ENCODE assay signal across 8 cellular contexts in genomic region chr14:76152333-76152681, GRCh38. TPM values are rescaled to one million over a fixed set of nuclear protein-coding genes. Genes with fewer than 3 reads are reported as not detected.
DNase-seq lines count a peak whose midpoint lies in the region; ATAC-seq and TF ChIP-seq lines count a peak whose summit lies in the region.

No MANE protein-coding gene starts in this region.

- peaks cover 38 to 43% of the 10 kb centered on the region in 2 donors for H3K4me1 ChIP-seq in thyroid gland

- peaks cover 2% of the 10 kb centered on the region for H3K9me3 Mint-ChIP-seq in activated naive CD4-positive, alpha-beta T cell treated with anti-CD3 and anti-CD28 coated beads, Interleukin-2, amount 10 ng/mL, durations not matched to agents 7 days and 5 days
- H3K9me3 Mint-ChIP-seq in osteocyte (ENCODE audit: unreplicated experiment), result peaks cover 3% of the 10 kb centered on the region

- peaks cover 0 to 6% of the 10 kb centered on the region in 2 donors for H3K36me3 ChIP-seq in thyroid gland

- DNase-seq in COR-L47 (lab: John Stamatoyannopoulos, UW) (peak; percentile 25), HK-2 (ENCODE audit: unreplicated experiment) (peak; percentile 84), SK-N-DZ (ENCODE audit: low spot score) (peak; percentile 22), glomerular endothelial cell (ENCODE audit: extremely low read depth, low read depth, low spot score) (peak; percentile 44), osteocyte (ENCODE audit: extremely low spot score, unreplicated experiment) (peak; percentile 94), thyroid gland (peak; percentile 44 to 50)
- DNase-seq in activated naive CD4-positive, alpha-beta T cell treated with anti-CD3 and anti-CD28 coated beads, Interleukin-2, amount 10 ng/mL, durations not matched to agents 7 days and 5 days, result peak; percentile 90

- peak overlapping the region; percentile 97 for H3K27ac Mint-ChIP-seq in activated naive CD4-positive, alpha-beta T cell treated with anti-CD3 and anti-CD28 coated beads, Interleukin-2, amount 10 ng/mL, durations not matched to agents 7 days and 5 days
- peak overlapping the region; percentile 97 for H3K27ac Mint-ChIP-seq in osteocyte (ENCODE audit: unreplicated experiment)

- peak overlapping the region in 2 of 3 donors; percentile 41 to 80 for H3K27ac ChIP-seq in thyroid gland

- H3K4me3 ChIP-seq in thyroid gland (replicated peaks in 1 of 3), result peak overlapping the region; percentile 73 to 83 (median 74)

- H3K27me3 ChIP-seq in thyroid gland, result no peaks in the 10 kb centered on the region

- intact Hi-C loops in thyroid gland (cut with DNase I), result no loop called here

- CTCF ChIA-PET in activated naive CD4-positive, alpha-beta T cell treated with anti-CD3 and anti-CD28 coated beads, Interleukin-2, amount 10 ng/mL, durations not matched to agents 7 days and 5 days (lab: Charles Lee), result no interaction called here

- whole genome bisulfite sequencing in thyroid gland, 2 donors, result 0 to 1% methylated on average over 17 of the region's 17 CpGs

- peaks cover 60% of the 10 kb centered on the region for H3K4me1 Mint-ChIP-seq in activated naive CD4-positive, alpha-beta T cell treated with anti-CD3 and anti-CD28 coated beads, Interleukin-2, amount 10 ng/mL, durations not matched to agents 7 days and 5 days
- peaks cover 54% of the 10 kb centered on the region for H3K4me1 Mint-ChIP-seq in osteocyte (ENCODE audit: unreplicated experiment)

- peaks cover 14% of the 10 kb centered on the region for H3K27me3 Mint-ChIP-seq in activated naive CD4-positive, alpha-beta T cell treated with anti-CD3 and anti-CD28 coated beads, Interleukin-2, amount 10 ng/mL, durations not matched to agents 7 days and 5 days
- H3K27me3 Mint-ChIP-seq in osteocyte (ENCODE audit: unreplicated experiment), result peaks cover 14% of the 10 kb centered on the region

- ATAC-seq in GM19455 (IDR thresholded peaks at IDR 0.05; ENCODE audit: unreplicated experiment), result peak; percentile 66

- TF ChIP-seq CTCF in osteocyte (IDR thresholded peaks at IDR 0.05) (no peak), thyroid gland (IDR thresholded peaks at IDR 0.05) (no peak)

- peaks cover 43% of the 10 kb centered on the region for H3K36me3 Mint-ChIP-seq in activated naive CD4-positive, alpha-beta T cell treated with anti-CD3 and anti-CD28 coated beads, Interleukin-2, amount 10 ng/mL, durations not matched to agents 7 days and 5 days
- peaks cover 25% of the 10 kb centered on the region for H3K36me3 Mint-ChIP-seq in osteocyte (ENCODE audit: unreplicated experiment)

- no peaks in the 10 kb centered on the region for H3K9me3 ChIP-seq in thyroid gland

- peak overlapping the region; percentile 98 for H3K4me3 Mint-ChIP-seq in activated naive CD4-positive, alpha-beta T cell treated with anti-CD3 and anti-CD28 coated beads, Interleukin-2, amount 10 ng/mL, durations not matched to agents 7 days and 5 days
- peak overlapping the region; percentile 99 for H3K4me3 Mint-ChIP-seq in osteocyte (ENCODE audit: unreplicated experiment)

- TF ChIP-seq POLR2A in thyroid gland (IDR thresholded peaks at IDR 0.05), result no peak

RNA-seq across cellular contexts. Expression of gene GPATCH2L, which starts 0.6 kb away (rescaled TPM):
- polyA plus RNA-seq in SK-N-DZ (2014; cell fraction: cytosol; rRNA removed), result 37.1 and 37.3 TPM in 2 replicates
- polyA plus RNA-seq in SK-N-DZ (2014; cell fraction: nucleus; rRNA removed), result 30.2 and 44.4 TPM in 2 replicates
- total RNA-seq in glomerular endothelial cell, result 52.1 and 58.7 TPM in 2 replicates
- total RNA-seq in osteocyte, result 61.0 and 62.0 TPM in 2 replicates
- 100 to 1,000 TPM in 2 of 4 donors, 10 to 100 TPM in 2; 40.8 to 170 (median 84.8) TPM for total RNA-seq in thyroid gland

Comparison
In these comparisons a context has a peak if more than half of its experiments do, and no peak if none do; other contexts are left out.
1. Peak in every context shown above with its lines: DNase-seq, ATAC-seq, H3K4me3 ChIP-seq and H3K27ac ChIP-seq.
2. DNase-seq: peak in every context shown above with its lines; median percentile 94 in osteocyte; 90 in activated naive CD4-positive, alpha-beta T cell treated with anti-CD3 and anti-CD28 coated beads, Interleukin-2, amount 10 ng/mL, durations not matched to agents 7 days and 5 days; 84 in HK-2; 47 in thyroid gland; 44 in glomerular endothelial cell; 25 in COR-L47; 22 in SK-N-DZ.